In genomic region chr1:156054500-156055342, GRCh38 we compare ENCODE assay signal across 8 cellular contexts. TPM values are rescaled to one million over a fixed set of nuclear protein-coding genes. Genes with fewer than 3 reads are reported as not detected.
DNase-seq lines count a peak whose midpoint lies in the region; ATAC-seq, FAIRE-seq and TF ChIP-seq lines count a peak whose summit lies in the region.

TSS of gene LAMTOR2 (plus strand) at chr1:156054782. CDS start at chr1:156054890, 108 bp downstream.

- peak within 1 kb of the TSS; percentile 73 to 94 (median 92) for H3K27ac ChIP-seq in adrenal gland
- H3K27ac ChIP-seq in heart right ventricle, result peak within 1 kb of the TSS; percentile 89 to 99 (median 96)
- peak within 1 kb of the TSS; percentile 83 for H3K27ac ChIP-seq in upper lobe of right lung

- 0 to 1% (median 0%) methylated on average over 17 to 57 of the region's 57 CpGs for WGBS in adrenal gland, 4 donors
- WGBS in heart right ventricle, 2 donors, result 0 to 1% methylated on average over 56 to 57 of the region's 57 CpGs

- H3K4me1 ChIP-seq in adrenal gland (replicated peaks in 1 of 2), result peaks cover 0 to 22% of the 10 kb centered on the region in 2 donors
- H3K4me1 ChIP-seq in heart right ventricle, result peaks cover 5 to 49% (median 31%) of the 10 kb centered on the region in 9 donors
- peaks cover 8% of the 10 kb centered on the region for H3K4me1 ChIP-seq in upper lobe of right lung

- peak within 1 kb of the TSS; percentile 57 to 97 (median 84) for H3K4me3 ChIP-seq in adrenal gland
- H3K4me3 ChIP-seq in heart right ventricle, result peak within 1 kb of the TSS; percentile 66 to 86 (median 79)
- H3K4me3 ChIP-seq in upper lobe of right lung, result peak within 1 kb of the TSS; percentile 93

- FAIRE-seq in GM12891 (lab: Jason Lieb, UNC), result peak; percentile 99

- intact Hi-C loops in adrenal gland (cut with DNase I), result loop anchor here in 1 of 2 donors (5.0 kb wide), 1 partner anchor 42 kb away; no protein-coding TSS in a partner anchor
- intact Hi-C loops in heart right ventricle (cut with DNase I), result loop anchor here in 4 of 10 donors (5.0 to 10.0 kb wide), 3 partner anchors 32 to 120 kb away; partner anchors contain the start of genes SSR2 (in 2 of the 4) and KHDC4 (in 1 of the 4)
- intact Hi-C loops in posterior vena cava (cut with DNase I), result no loop called here
- intact Hi-C loops in upper lobe of right lung (cut with DNase I), result no loop called here

- peak; percentile 95 for DNase-seq in GM12891 (ENCODE audit: insufficient read length, low spot score)
- peak; percentile 98 for DNase-seq in NCI-H146 (lab: John Stamatoyannopoulos, UW)
- peak; percentile 84 to 94 (median 90) for DNase-seq in T-helper 1 cell
- DNase-seq in adrenal gland, result peak; percentile 98 to 99 (median 98)
- DNase-seq in heart right ventricle, result peak; percentile 96 to 98
- DNase-seq in posterior vena cava (ENCODE audit: low spot score), result peak; percentile 99
- DNase-seq in upper lobe of right lung, result peak; percentile 98

- H3K9me3 ChIP-seq in adrenal gland (replicated peaks in 1 of 3) (no peaks in the 10 kb centered on the region), heart right ventricle (no peaks in the 10 kb centered on the region), upper lobe of right lung (no peaks in the 10 kb centered on the region)

- H3K27me3 ChIP-seq in adrenal gland (no peaks in the 10 kb centered on the region), heart right ventricle (no peaks in the 10 kb centered on the region), upper lobe of right lung (no peaks in the 10 kb centered on the region)

- TF ChIP-seq CTCF in adrenal gland (IDR thresholded peaks at IDR 0.05), result no peak
- peak in 2 of 9 donors; percentile 9 to 17 for TF ChIP-seq CTCF in heart right ventricle (IDR thresholded peaks at IDR 0.05)
- TF ChIP-seq CTCF in upper lobe of right lung (IDR thresholded peaks at IDR 0.05), result no peak

- no peaks in the 10 kb centered on the region for H3K36me3 ChIP-seq in adrenal gland (replicated peaks in 1 of 2)
- H3K36me3 ChIP-seq in heart right ventricle, result peaks cover 0 to 36% (median 0%) of the 10 kb centered on the region in 9 donors
- H3K36me3 ChIP-seq in upper lobe of right lung, result peaks cover 4% of the 10 kb centered on the region

- TF ChIP-seq POLR2A in GM12891 (IDR thresholded peaks at IDR 0.05; ENCODE audit: low read depth, low read length) (peak; percentile 46; the same call in 1 of the 2 replicates), adrenal gland (IDR thresholded peaks at IDR 0.05) (peak in 1 of 2 donors; percentile 54)

- ATAC-seq in HG02852 (IDR thresholded peaks at IDR 0.05; ENCODE audit: unreplicated experiment) (peak; percentile 73), heart right ventricle (peak; percentile 89 to 96 (median 93)), upper lobe of right lung (peak; percentile 92)

TF ChIP-seq in GM12891, 5 proteins besides CTCF, POLR2A, EP300 and RAD21:
- TF ChIP-seq PAX5 (IDR thresholded peaks at IDR 0.05; ENCODE audit: insufficient read depth, low read length, severe bottlenecking) (no peak), POLR2AphosphoS5 (IDR thresholded peaks at IDR 0.05; ENCODE audit: low read depth, low read length) (peak; percentile 56; the same call in 1 of the 2 replicates), TAF1 (IDR thresholded peaks at IDR 0.05; ENCODE audit: low read depth, low read length) (peak; percentile 48; the same call in 1 of the 2 replicates), POU2F2 (IDR thresholded peaks at IDR 0.05; ENCODE audit: low read depth, low read length) (peak; percentile 72)

RNA-seq across cellular contexts. Expression of gene LAMTOR2, which starts in this region (rescaled TPM):
- polyA plus RNA-seq in GM12891 (2012; ENCODE audit: low read depth, missing spikeins), result 81.3 TPM
- 100 to 1,000 TPM in 2 of 8 donors, 10 to 100 TPM in 6; 53.6 to 140 (median 83.6) TPM for total RNA-seq in adrenal gland
- polyA plus RNA-seq in adrenal gland, result 100 to 1,000 TPM in 2 of 3 donors, 10 to 100 TPM in 1; 76.0 to 216 (median 143) TPM
- 10 to 100 TPM; 49.4 to 64.9 (median 59.6) TPM for total RNA-seq in heart right ventricle
- polyA plus RNA-seq in heart right ventricle, result 100 to 1,000 TPM in 1 of 2 donors, 10 to 100 TPM in 1; 94.3 to 105 TPM
- 10 to 100 TPM; 34.7 to 38.4 TPM for total RNA-seq in posterior vena cava
- 49.7 TPM for total RNA-seq in upper lobe of right lung

Comparison
In these comparisons a context has a peak if more than half of its experiments do, and no peak if none do; other contexts are left out.
1. Peak in every context shown above with its lines: DNase-seq, ATAC-seq, H3K4me3 ChIP-seq and H3K27ac ChIP-seq.